ENCODE assay signal across 8 cellular contexts in genomic region chr6:143940011-143940597, GRCh38.
DNase-seq lines count a peak whose midpoint lies in the region; ATAC-seq and FAIRE-seq lines count a peak whose summit lies in the region.

No MANE protein-coding gene starts in this region.

- no peaks in the 10 kb centered on the region for H3K27me3 Mint-ChIP-seq in activated naive CD8-positive, alpha-beta T cell treated with anti-CD3 and anti-CD28 coated beads, Interleukin-2, amount 50 U/mL, for 24 hours

- ATAC-seq in GM21619 (IDR thresholded peaks at IDR 0.05; ENCODE audit: unreplicated experiment) (peak; percentile 98), left lobe of liver (peak; percentile 85)
- ATAC-seq in activated naive CD8-positive, alpha-beta T cell treated with anti-CD3 and anti-CD28 coated beads, Interleukin-2, amount 50 U/mL, for 24 hours = peak; percentile 73

- no peak overlapping the region for H3K4me3 Mint-ChIP-seq in activated naive CD8-positive, alpha-beta T cell treated with anti-CD3 and anti-CD28 coated beads, Interleukin-2, amount 50 U/mL, for 24 hours

- no peak overlapping the region for H3K27ac Mint-ChIP-seq in activated naive CD8-positive, alpha-beta T cell treated with anti-CD3 and anti-CD28 coated beads, Interleukin-2, amount 50 U/mL, for 24 hours

- peaks cover 4% of the 10 kb centered on the region for H3K4me1 Mint-ChIP-seq in activated naive CD8-positive, alpha-beta T cell treated with anti-CD3 and anti-CD28 coated beads, Interleukin-2, amount 50 U/mL, for 24 hours

- peak; percentile 1 for DNase-seq in NCI-H1092 treated with DMSO at 0.1 percent for 48 hours (lab: John Stamatoyannopoulos, UW)
- no peak for DNase-seq in NCI-H1092 (lab: John Stamatoyannopoulos, UW)
- DNase-seq in HTR-8/SVneo (ENCODE audit: insufficient read length, low spot score) = peak; percentile 59
- DNase-seq in SK-N-DZ (ENCODE audit: low spot score) = peak; percentile 43
- peak; percentile 57 for DNase-seq in activated naive CD8-positive, alpha-beta T cell treated with anti-CD3 and anti-CD28 coated beads, Interleukin-2, amount 50 U/mL, for 24 hours
- no peak for DNase-seq in left lobe of liver (ENCODE audit: low spot score)
- peak; percentile 12 to 21 for DNase-seq in stimulated activated CD8-positive, alpha-beta memory T cell treated with anti-CD3 and anti-CD28 coated beads, Interleukin-7, amount 100 ng/mL, for 4 hours (ENCODE audit: low read depth in 2 of 2)

- no peaks in the 10 kb centered on the region for H3K9me3 Mint-ChIP-seq in activated naive CD8-positive, alpha-beta T cell treated with anti-CD3 and anti-CD28 coated beads, Interleukin-2, amount 50 U/mL, for 24 hours

- no peaks in the 10 kb centered on the region for H3K36me3 Mint-ChIP-seq in activated naive CD8-positive, alpha-beta T cell treated with anti-CD3 and anti-CD28 coated beads, Interleukin-2, amount 50 U/mL, for 24 hours (ENCODE audit: low read depth)

- no peak for FAIRE-seq in HTR-8/SVneo (lab: Jason Lieb, UNC)

Comparison
In these comparisons a context has a peak if more than half of its experiments do, and no peak if none do; other contexts are left out.
1. DNase-seq: peak in NCI-H1092 treated with DMSO at 0.1 percent for 48 hours (single experiment), HTR-8/SVneo (single experiment), SK-N-DZ (single experiment), activated naive CD8-positive, alpha-beta T cell treated with anti-CD3 and anti-CD28 coated beads, Interleukin-2, amount 50 U/mL, for 24 hours (single experiment) and stimulated activated CD8-positive, alpha-beta memory T cell treated with anti-CD3 and anti-CD28 coated beads, Interleukin-7, amount 100 ng/mL, for 4 hours (2 of 2); none in NCI-H1092 (single experiment) and left lobe of liver (single experiment).
2. Peak in every context shown above with its lines, with median percentiles within 50 percentile points of each other: ATAC-seq.